In genomic region chr6:88870728-88871330, GRCh38 we compare ENCODE assay signal across 8 cellular contexts.
DNase-seq lines count a peak whose midpoint lies in the region; ATAC-seq, FAIRE-seq and TF ChIP-seq lines count a peak whose summit lies in the region.

No MANE protein-coding gene starts in this region.

- POLR2A ChIA-PET in CD4-positive, alpha-beta memory T cell (lab: Charles Lee; ENCODE audit: partially characterized antibody), result interaction anchor here (0.5 to 1.2 kb wide), 2 partner anchors 24 to 1381 kb away, joined by 3 to 5 read pairs; no protein-coding TSS in a partner anchor

- no peaks in the 10 kb centered on the region for H3K36me3 ChIP-seq in CD4-positive, alpha-beta memory T cell (ENCODE audit: insufficient read depth, low read length)

- no peak overlapping the region for H3K27ac Mint-ChIP-seq in CD4-positive, alpha-beta memory T cell

- DNase-seq in CD4-positive, alpha-beta memory T cell, result peak; percentile 45 to 52 (median 46)
- peak; percentile 10 for DNase-seq in GM13977 (ENCODE audit: low spot score)
- DNase-seq in NCI-H2171 treated with DMSO at 0.1 percent for 48 hours (lab: John Stamatoyannopoulos, UW), result peak; percentile 68
- DNase-seq in activated CD4-positive, alpha-beta T cell treated with anti-CD3 and anti-CD28 coated beads, Interleukin-2, amount 50 U/mL, for 1 hour, result peak; percentile 27
- DNase-seq in frontal cortex (ENCODE audit: low spot score in 2 of 2), result peak; percentile 3 to 14
- peak; percentile 20 for DNase-seq in pulmonary artery endothelial cell (ENCODE audit: low read depth, low spot score)

- intact Hi-C loops in CD4-positive, alpha-beta memory T cell (cut with micrococcal nuclease), result loop anchor here (1.0 to 2.0 kb wide), 4 partner anchors 1039 to 1804 kb away; no protein-coding TSS in a partner anchor

- ATAC-seq in HG03378 (IDR thresholded peaks at IDR 0.05; ENCODE audit: unreplicated experiment) (no peak), HG02571 (IDR thresholded peaks at IDR 0.05; ENCODE audit: unreplicated experiment) (no peak)

- peaks cover 6 to 16% (median 9%) of the 10 kb centered on the region in 4 donors for H3K4me1 Mint-ChIP-seq in CD4-positive, alpha-beta memory T cell

- H3K27me3 Mint-ChIP-seq in CD4-positive, alpha-beta memory T cell, result no peaks in the 10 kb centered on the region

- FAIRE-seq in frontal cortex (lab: Jason Lieb, UNC), result peak; percentile 98

- no peaks in the 10 kb centered on the region for H3K9me3 Mint-ChIP-seq in CD4-positive, alpha-beta memory T cell

- H3K27me3 ChIP-seq in CD4-positive, alpha-beta memory T cell (ENCODE audit: insufficient read depth, low read length), result no peaks in the 10 kb centered on the region

- in situ Hi-C loops in GM13977 (cut with MboI; ENCODE audit: low pct_unique_long_range_greater_than_20kb, low sequenced_read_pairs, unreplicated experiment), result loop anchor here (25.0 kb wide), 1 partner anchor 934 kb away; no protein-coding TSS in a partner anchor

- no peak overlapping the region for H3K27ac ChIP-seq in CD4-positive, alpha-beta memory T cell (ENCODE audit: low read depth, low read length)

- peaks cover 3% of the 10 kb centered on the region for H3K4me1 ChIP-seq in CD4-positive, alpha-beta memory T cell (ENCODE audit: insufficient read depth, low read length)

- peak; percentile 51 for TF ChIP-seq CTCF in GM13977 (IDR thresholded peaks at IDR 0.05; ENCODE audit: extremely low read depth, insufficient read depth, missing control alignments)

- H3K4me3 Mint-ChIP-seq in CD4-positive, alpha-beta memory T cell, result no peak overlapping the region

- H3K36me3 Mint-ChIP-seq in CD4-positive, alpha-beta memory T cell, result peaks cover 4 to 5% of the 10 kb centered on the region in 2 donors

- no peaks in the 10 kb centered on the region for H3K9me3 ChIP-seq in CD4-positive, alpha-beta memory T cell (ENCODE audit: control insufficient read depth in 1 of 2, low read length in 2 of 2)

- H3K4me3 ChIP-seq in CD4-positive, alpha-beta memory T cell (ENCODE audit: low read length in 2 of 2), result no peak overlapping the region

- CTCF ChIA-PET in CD4-positive, alpha-beta memory T cell (lab: Charles Lee; ENCODE audit: partially characterized antibody), result interaction anchor here (0.7 to 6.6 kb wide), 28 partner anchors 8 to 1806 kb away, joined by 3 to 110 read pairs (median 4); partner anchors contain the start of genes CFAP206 and RNGTT

Comparison
In these comparisons a context has a peak if more than half of its experiments do, and no peak if none do; other contexts are left out.
1. DNase-seq: peak in every context shown above with its lines; median percentile 68 in NCI-H2171 treated with DMSO at 0.1 percent for 48 hours; 46 in CD4-positive, alpha-beta memory T cell; 27 in activated CD4-positive, alpha-beta T cell treated with anti-CD3 and anti-CD28 coated beads, Interleukin-2, amount 50 U/mL, for 1 hour; 20 in pulmonary artery endothelial cell; 10 in GM13977; 8 in frontal cortex.